ENCODE assay signal across 14 cellular contexts in genomic region chrX:55787063-55787462, GRCh38.
DNase-seq lines count a peak whose midpoint lies in the region; FAIRE-seq and TF ChIP-seq lines count a peak whose summit lies in the region.
"Had no signal": no experiment of that assay in that cellular context is flagged by ENCODE, and none has a peak within 500 bp of the region (broad histone marks: within the 10 kb centered on the region; RNA-seq: fewer than 3 reads in every experiment).

No MANE protein-coding gene starts in this region.

- H3K4me3 ChIP-seq in MG63 (no peak overlapping the region), bronchial epithelial cell (ENCODE audit: low read depth, low read length) (no peak overlapping the region), trophoblast cell (ENCODE audit: low read depth, low read length) (no peak overlapping the region), OCI-LY7 (ENCODE audit: low read depth, low read length, poor library complexity, severe bottlenecking) (no peak overlapping the region)

- no peaks in the 10 kb centered on the region for H3K36me3 ChIP-seq in MG63
- H3K36me3 ChIP-seq in bronchial epithelial cell (ENCODE audit: control insufficient read depth, insufficient read depth, low read length): no peaks in the 10 kb centered on the region
- H3K36me3 ChIP-seq in trophoblast cell (ENCODE audit: control insufficient read depth in 1 of 2, insufficient read depth in 2 of 2, low read length in 2 of 2): no peaks in the 10 kb centered on the region
- H3K36me3 ChIP-seq in OCI-LY7 (ENCODE audit: insufficient read depth, low read length): no peaks in the 10 kb centered on the region

- H2BK12ac ChIP-seq in trophoblast cell (ENCODE audit: low read length): no peak overlapping the region

- FAIRE-seq in bronchial epithelial cell (lab: Jason Lieb, UNC): no peak
- FAIRE-seq: G401.6, H54 had no signal

- no peaks in the 10 kb centered on the region for H3K27me3 ChIP-seq in MG63
- H3K27me3 ChIP-seq in bronchial epithelial cell (ENCODE audit: control insufficient read depth, insufficient read depth, low read length): no peaks in the 10 kb centered on the region
- no peaks in the 10 kb centered on the region for H3K27me3 ChIP-seq in trophoblast cell (ENCODE audit: insufficient read depth, low read length)

- H3K4me1 ChIP-seq in trophoblast cell (ENCODE audit: control insufficient read depth in 1 of 2, insufficient read depth in 2 of 2, low read length in 2 of 2): peaks cover 5 to 8% of the 10 kb centered on the region in 2 experiments
- H3K4me1 ChIP-seq in OCI-LY7 (ENCODE audit: insufficient read depth, low read length, poor library complexity, severe bottlenecking): no peaks in the 10 kb centered on the region

- no peaks in the 10 kb centered on the region for H3K79me2 ChIP-seq in trophoblast cell (ENCODE audit: control insufficient read depth, insufficient read depth, low read length, poor library complexity)
- no peaks in the 10 kb centered on the region for H3K79me2 ChIP-seq in OCI-LY7 (ENCODE audit: insufficient read depth, low read depth, low read length)

- no peaks in the 10 kb centered on the region for H3K9me2 ChIP-seq in OCI-LY7 (ENCODE audit: insufficient read depth, low read length)

- H2AFZ ChIP-seq in trophoblast cell (ENCODE audit: insufficient read depth, low read length, poor library complexity) (no peak overlapping the region), OCI-LY7 (ENCODE audit: low read length) (no peak overlapping the region)

- peaks cover 7% of the 10 kb centered on the region for H3K79me1 ChIP-seq in trophoblast cell (ENCODE audit: low read length)

- POLR2A ChIA-PET in OCI-LY7 (lab: Charles Lee): no interaction called here

- H4K91ac ChIP-seq in trophoblast cell (ENCODE audit: low read depth, low read length): no peak overlapping the region

- H2BK5ac ChIP-seq in trophoblast cell (ENCODE audit: low read depth, low read length, poor library complexity): peak overlapping the region; percentile 46

- H3K9ac ChIP-seq in trophoblast cell (ENCODE audit: low read length): no peak overlapping the region

- no TSS peak for BruUV-seq in OCI-LY7 (replicated peaks; lab: Mats Ljungman, UMichigan)

- no peak for TF ChIP-seq CTCF in bronchial epithelial cell (IDR thresholded peaks at IDR 0.05; ENCODE audit: insufficient read depth, low read length, severe bottlenecking)
- no peak for TF ChIP-seq CTCF in OCI-LY7 (conservative IDR thresholded peaks at IDR 0.05; ENCODE audit: low read length)

- H3K18ac ChIP-seq in trophoblast cell (ENCODE audit: low read length): no peak overlapping the region

- H3K4me2 ChIP-seq in trophoblast cell (ENCODE audit: low read length): no peak overlapping the region
- H3K4me2 ChIP-seq in OCI-LY7 (ENCODE audit: low read length): no peak overlapping the region

- no peak overlapping the region for H3K14ac ChIP-seq in trophoblast cell (ENCODE audit: low read length)

- no peak overlapping the region for H4K12ac ChIP-seq in trophoblast cell (ENCODE audit: low read depth, low read length)

- intact Hi-C loops in OCI-LY7 (cut with micrococcal nuclease; ENCODE audit: unreplicated experiment): no loop called here

- H3K23ac ChIP-seq in trophoblast cell (ENCODE audit: low read length): no peak overlapping the region

- CTCF ChIA-PET in OCI-LY7 (lab: Charles Lee; ENCODE audit: unreplicated experiment): no interaction called here

- H2AK5ac ChIP-seq in trophoblast cell (ENCODE audit: low read length): no peak overlapping the region

- no peaks in the 10 kb centered on the region for H4K20me1 ChIP-seq in OCI-LY7 (ENCODE audit: insufficient read depth, low read length)

- peak; percentile 10 for DNase-seq in EL
- DNase-seq in MG63: peak; percentile 3
- DNase-seq in bronchial epithelial cell (ENCODE audit: low read depth): peak; percentile 20
- DNase-seq in trophoblast cell: peak; percentile 28 to 55
- no peak for DNase-seq in OCI-LY7 (ENCODE audit: low spot score)
- DNase-seq in kidney glomerular epithelial cell (lab: John Stamatoyannopoulos, UW): no peak
- no peak for DNase-seq in activated CD8-positive, alpha-beta memory T cell treated with anti-CD3 and anti-CD28 coated beads, Interleukin-2, amount 50 U/mL, for 4 hours
- DNase-seq: ACHN; C1 segment of cervical spinal cord; Calu3; CD4-positive, alpha-beta T cell; DMS 273 treated with DMSO at 0.1 percent for 48 hours had no signal

- H3K9me3 ChIP-seq in MG63: no peaks in the 10 kb centered on the region
- H3K9me3 ChIP-seq in trophoblast cell (ENCODE audit: insufficient read depth, low read depth, low read length): no peaks in the 10 kb centered on the region
- no peaks in the 10 kb centered on the region for H3K9me3 ChIP-seq in OCI-LY7 (ENCODE audit: low read length)

- no peak overlapping the region for H4K8ac ChIP-seq in trophoblast cell (ENCODE audit: low read depth, low read length)

- no peak overlapping the region for H3K4ac ChIP-seq in trophoblast cell (ENCODE audit: low read depth, low read length)

- H3K27ac ChIP-seq in trophoblast cell (ENCODE audit: low read depth, low read length) (no peak overlapping the region), OCI-LY7 (ENCODE audit: low read depth, low read length, poor library complexity, severe bottlenecking) (no peak overlapping the region)

- H2BK120ac ChIP-seq in trophoblast cell (ENCODE audit: insufficient read depth, low read length, poor library complexity): no peak overlapping the region

Comparison
In these comparisons a context has a peak if more than half of its experiments do, and no peak if none do; other contexts are left out.
1. DNase-seq: peak in EL (single experiment), MG63 (single experiment), bronchial epithelial cell (single experiment) and trophoblast cell (2 of 2); none in OCI-LY7 (single experiment), kidney glomerular epithelial cell (single experiment) and activated CD8-positive, alpha-beta memory T cell treated with anti-CD3 and anti-CD28 coated beads, Interleukin-2, amount 50 U/mL, for 4 hours (single experiment).